Comparison of ENCODE assay signal across 11 cellular contexts in the genomic region with DNA sequence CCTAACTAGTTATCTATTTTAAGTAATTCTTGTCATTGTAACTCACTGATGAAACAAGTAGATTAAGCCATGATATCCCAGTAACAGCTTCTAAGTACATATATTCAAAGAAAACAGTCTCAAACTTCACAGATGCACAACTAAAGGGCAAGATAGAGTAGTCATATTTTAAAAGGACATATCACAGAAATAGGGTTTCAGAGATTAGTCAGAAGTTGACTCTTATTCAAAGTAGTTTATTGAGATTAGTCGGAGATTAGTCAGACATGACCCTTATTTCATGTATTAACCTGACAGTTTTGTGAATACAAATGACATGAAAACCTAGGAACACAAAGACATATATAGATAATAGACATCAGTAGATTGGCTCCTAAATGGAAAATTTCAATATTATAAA. TPM values are rescaled to one million over a fixed set of nuclear protein-coding genes. Genes with fewer than 3 reads are reported as not detected.
DNase-seq lines count a peak whose midpoint lies in the region; ATAC-seq and TF ChIP-seq lines count a peak whose summit lies in the region.
"Had no signal": no experiment of that assay in that cellular context is flagged by ENCODE, and none has a peak within 500 bp of the region (broad histone marks: within the 10 kb centered on the region; RNA-seq: fewer than 3 reads in every experiment).

No MANE protein-coding gene starts in this region.

- H3K9me3 Mint-ChIP-seq in activated naive CD4-positive, alpha-beta T cell treated with anti-CD3 and anti-CD28 coated beads, Interleukin-2, amount 10 ng/mL, durations not matched to agents 7 days and 5 days: no peaks in the 10 kb centered on the region

- H3K4me1 ChIP-seq in thyroid gland (no peaks in the 10 kb centered on the region), left lung (peaks cover 0 to 4% of the 10 kb centered on the region in 2 donors)
- H3K4me1 ChIP-seq: pancreas had no signal

- H3K27ac Mint-ChIP-seq in activated naive CD4-positive, alpha-beta T cell treated with anti-CD3 and anti-CD28 coated beads, Interleukin-2, amount 10 ng/mL, durations not matched to agents 7 days and 5 days: no peak overlapping the region

- H3K4me3 ChIP-seq in GM12865 (ENCODE audit: low read depth, low read length): no peak overlapping the region
- no peak overlapping the region for H3K4me3 ChIP-seq in thyroid gland (replicated peaks in 1 of 3)
- H3K4me3 ChIP-seq in left lung: no peak overlapping the region
- H3K4me3 ChIP-seq: pancreas had no signal

- no peak for TF ChIP-seq CTCF in GM12865 (IDR thresholded peaks at IDR 0.05; ENCODE audit: insufficient read depth, low read depth, low read length, missing control alignments)
- TF ChIP-seq CTCF in thyroid gland (IDR thresholded peaks at IDR 0.05): no peak
- no peak for TF ChIP-seq CTCF in left lung (IDR thresholded peaks at IDR 0.05)

- CTCF ChIA-PET in activated naive CD4-positive, alpha-beta T cell treated with anti-CD3 and anti-CD28 coated beads, Interleukin-2, amount 10 ng/mL, durations not matched to agents 7 days and 5 days (lab: Charles Lee): no interaction called here

- no peak for TF ChIP-seq POLR2A in thyroid gland (IDR thresholded peaks at IDR 0.05)

- H3K4me1 Mint-ChIP-seq in activated naive CD4-positive, alpha-beta T cell treated with anti-CD3 and anti-CD28 coated beads, Interleukin-2, amount 10 ng/mL, durations not matched to agents 7 days and 5 days: peaks cover 5% of the 10 kb centered on the region

- H3K9me3 ChIP-seq in thyroid gland (no peaks in the 10 kb centered on the region), left lung (no peaks in the 10 kb centered on the region)
- H3K9me3 ChIP-seq: pancreas had no signal

- intact Hi-C loops in thyroid gland (cut with DNase I): no loop called here
- intact Hi-C loops in left cardiac atrium (cut with DNase I): no loop called here
- intact Hi-C loops in left lung (cut with DNase I): no loop called here

- WGBS in thyroid gland, 2 donors: 83 to 89% methylated on average over 1 of the region's 1 CpG

- no peak overlapping the region for H3K27ac ChIP-seq in thyroid gland
- no peak overlapping the region for H3K27ac ChIP-seq in left lung
- H3K27ac ChIP-seq: pancreas had no signal

- H3K27me3 ChIP-seq in thyroid gland: no peaks in the 10 kb centered on the region
- H3K27me3 ChIP-seq in left lung: no peaks in the 10 kb centered on the region
- H3K27me3 ChIP-seq: pancreas had no signal

- H3K4me3 Mint-ChIP-seq in activated naive CD4-positive, alpha-beta T cell treated with anti-CD3 and anti-CD28 coated beads, Interleukin-2, amount 10 ng/mL, durations not matched to agents 7 days and 5 days: no peak overlapping the region

- DNase-seq in GM12865 (ENCODE audit: low read depth) (peak; percentile 53), astrocyte of the hippocampus (ENCODE audit: low read depth, low spot score) (peak; percentile 8), thyroid gland (no peak), left cardiac atrium (no peak), left lung (no peak)
- no peak for DNase-seq in activated naive CD4-positive, alpha-beta T cell treated with anti-CD3 and anti-CD28 coated beads, Interleukin-2, amount 10 ng/mL, durations not matched to agents 7 days and 5 days
- DNase-seq: activated CD4-positive, alpha-beta T cell treated with anti-CD3 and anti-CD28 coated beads for 1 hour; DND-41; pancreas had no signal

- ATAC-seq in GM21367 (IDR thresholded peaks at IDR 0.05; ENCODE audit: unreplicated experiment): peak; percentile 88
- peak; percentile 93 for ATAC-seq in HG03159 (IDR thresholded peaks at IDR 0.05; ENCODE audit: unreplicated experiment)
- ATAC-seq in left cardiac atrium: no peak
- ATAC-seq in left lung: no peak
- ATAC-seq: pancreas had no signal

- no peaks in the 10 kb centered on the region for H3K27me3 Mint-ChIP-seq in activated naive CD4-positive, alpha-beta T cell treated with anti-CD3 and anti-CD28 coated beads, Interleukin-2, amount 10 ng/mL, durations not matched to agents 7 days and 5 days

- H3K36me3 Mint-ChIP-seq in activated naive CD4-positive, alpha-beta T cell treated with anti-CD3 and anti-CD28 coated beads, Interleukin-2, amount 10 ng/mL, durations not matched to agents 7 days and 5 days: peaks cover 21% of the 10 kb centered on the region

- H3K36me3 ChIP-seq in thyroid gland (peaks cover 0 to 5% of the 10 kb centered on the region in 2 donors), left lung (peaks cover 0 to 33% of the 10 kb centered on the region in 2 donors)
- H3K36me3 ChIP-seq: pancreas had no signal

RNA-seq across cellular contexts. Expression of a gene that starts 15.9 kb away (rescaled TPM):
- total RNA-seq in thyroid gland (1 to 10 TPM; 1.7 to 3.2 (median 1.9) TPM), left cardiac atrium (1 to 10 TPM; 3.2 to 3.3 TPM), left lung (1 to 10 TPM; 5.5 to 9.6 TPM)

RNA-seq across cellular contexts. Expression of a gene that starts 35.0 kb away (rescaled TPM):
- total RNA-seq in thyroid gland: 10 to 100 TPM; 24.2 to 32.2 (median 30.2) TPM
- total RNA-seq in left cardiac atrium: 10 to 100 TPM in 1 of 2 donors, 1 to 10 TPM in 1; 9.6 to 10.8 TPM
- 10 to 100 TPM; 22.7 to 24.1 TPM for total RNA-seq in left lung

RNA-seq across cellular contexts. Expression of a gene that starts 35.1 kb away (rescaled TPM):
- 100 to 1,000 TPM in 1 of 4 donors, 10 to 100 TPM in 3; 54.1 to 138 (median 83.2) TPM for total RNA-seq in thyroid gland
- total RNA-seq in left cardiac atrium: 10 to 100 TPM; 34.5 to 41.8 TPM
- total RNA-seq in left lung: 10 to 100 TPM; 57.3 to 71.4 TPM

Comparison
In these comparisons a context has a peak if more than half of its experiments do, and no peak if none do; other contexts are left out.
1. DNase-seq: peak in GM12865 (single experiment) and astrocyte of the hippocampus (single experiment); none in thyroid gland (0 of 2), activated naive CD4-positive, alpha-beta T cell treated with anti-CD3 and anti-CD28 coated beads, Interleukin-2, amount 10 ng/mL, durations not matched to agents 7 days and 5 days (single experiment), left cardiac atrium (single experiment) and left lung (0 of 2).
2. ATAC-seq: peak in GM21367 (single experiment) and HG03159 (single experiment); none in left cardiac atrium (0 of 2) and left lung (single experiment).